7 cellular contexts compared by ENCODE assay signal in the genomic region with DNA sequence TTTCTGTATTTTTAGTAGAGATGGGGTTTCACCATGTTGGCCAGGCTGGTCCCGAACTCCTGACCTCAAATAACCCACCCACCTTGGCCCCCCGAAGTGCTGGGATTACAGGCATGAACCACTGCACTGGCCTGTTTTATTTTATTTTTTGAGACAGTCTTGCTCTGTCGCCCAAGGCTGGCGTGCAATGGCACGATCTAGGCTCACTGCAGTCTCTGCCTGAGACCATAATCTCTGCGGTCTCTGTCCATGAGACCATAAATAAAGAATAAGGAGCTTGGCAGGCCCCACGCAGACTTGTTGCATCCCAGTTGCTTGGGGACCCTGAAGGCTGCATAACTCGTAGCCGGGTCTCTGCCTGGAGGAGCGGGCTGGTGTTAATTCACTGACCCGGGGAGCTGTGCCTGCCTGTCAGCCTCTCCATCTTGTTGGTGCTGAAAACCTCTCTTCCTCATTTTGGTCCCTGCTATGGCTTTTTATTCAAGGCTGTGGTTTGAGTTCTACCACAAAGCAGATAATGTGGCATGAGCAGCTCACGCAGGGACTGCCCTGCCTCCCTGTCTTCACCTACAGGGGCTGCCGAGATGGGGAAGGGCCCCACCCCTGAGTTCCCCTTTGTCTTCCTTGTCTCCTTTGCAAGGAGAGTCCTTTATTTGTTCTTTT.
DNase-seq lines count a peak whose midpoint lies in the region; ATAC-seq and TF ChIP-seq lines count a peak whose summit lies in the region.

No MANE protein-coding gene starts in this region.

- intact Hi-C loops in left ventricle myocardium superior (cut with micrococcal nuclease), result no loop called here

- DNase-seq in NOMO-1 treated with DMSO at 0.1 percent for 48 hours (lab: John Stamatoyannopoulos, UW; ENCODE audit: unreplicated experiment) (peak; percentile 92), left ventricle myocardium superior (no peak), HPDE6-E6E7 (ENCODE audit: extremely low spot score) (no peak)

- no peaks in the 10 kb centered on the region for H3K9me2 ChIP-seq in neural cell (ENCODE audit: insufficient read depth, low read length)

- TF ChIP-seq EP300 in neural cell (conservative IDR thresholded peaks at IDR 0.05; ENCODE audit: poor library complexity, severe bottlenecking), result no peak

- ATAC-seq in GM19023 (IDR thresholded peaks at IDR 0.05; ENCODE audit: unreplicated experiment) (peak; percentile 67), HG02798 (IDR thresholded peaks at IDR 0.05; ENCODE audit: poor library complexity, unreplicated experiment) (peak; percentile 81), left ventricle myocardium superior (no peak), HG03095 (IDR thresholded peaks at IDR 0.05; ENCODE audit: unreplicated experiment) (no peak)

- H3K4me2 ChIP-seq in neural cell (ENCODE audit: low read length), result peak overlapping the region; percentile 14

- no peaks in the 10 kb centered on the region for H3F3A ChIP-seq in neural cell (ENCODE audit: insufficient read depth, low read length, poor library complexity, severe bottlenecking)

- H2AFZ ChIP-seq in neural cell (ENCODE audit: low read depth, low read length), result no peak overlapping the region

- no peaks in the 10 kb centered on the region for H3K27me3 ChIP-seq in neural cell (ENCODE audit: insufficient read depth, low read depth, low read length)

- no peak for TF ChIP-seq RAD21 in neural cell (conservative IDR thresholded peaks at IDR 0.05)

- H3K27ac ChIP-seq in neural cell (ENCODE audit: low read length), result peak overlapping the region; percentile 21

- H3K79me2 ChIP-seq in neural cell (replicated peaks; ENCODE audit: insufficient read depth, low read length), result peaks cover 68% of the 10 kb centered on the region

- no peaks in the 10 kb centered on the region for H4K20me1 ChIP-seq in neural cell (ENCODE audit: insufficient read depth)

- no peaks in the 10 kb centered on the region for H3K36me3 ChIP-seq in neural cell (ENCODE audit: insufficient read depth, low read length)

- H3K4me3 ChIP-seq in neural cell (ENCODE audit: low read length), result no peak overlapping the region

- H3K9me3 ChIP-seq in neural cell (ENCODE audit: low read length), result no peaks in the 10 kb centered on the region

- H3K9ac ChIP-seq in neural cell (ENCODE audit: low read length), result peak overlapping the region; percentile 17

- TF ChIP-seq CTCF in neural cell (IDR thresholded peaks at IDR 0.05; ENCODE audit: poor library complexity, severe bottlenecking), result no peak

TF ChIP-seq in neural cell, 6 proteins besides CTCF, POLR2A, EP300 and RAD21:
- TF ChIP-seq, protein P1, sequence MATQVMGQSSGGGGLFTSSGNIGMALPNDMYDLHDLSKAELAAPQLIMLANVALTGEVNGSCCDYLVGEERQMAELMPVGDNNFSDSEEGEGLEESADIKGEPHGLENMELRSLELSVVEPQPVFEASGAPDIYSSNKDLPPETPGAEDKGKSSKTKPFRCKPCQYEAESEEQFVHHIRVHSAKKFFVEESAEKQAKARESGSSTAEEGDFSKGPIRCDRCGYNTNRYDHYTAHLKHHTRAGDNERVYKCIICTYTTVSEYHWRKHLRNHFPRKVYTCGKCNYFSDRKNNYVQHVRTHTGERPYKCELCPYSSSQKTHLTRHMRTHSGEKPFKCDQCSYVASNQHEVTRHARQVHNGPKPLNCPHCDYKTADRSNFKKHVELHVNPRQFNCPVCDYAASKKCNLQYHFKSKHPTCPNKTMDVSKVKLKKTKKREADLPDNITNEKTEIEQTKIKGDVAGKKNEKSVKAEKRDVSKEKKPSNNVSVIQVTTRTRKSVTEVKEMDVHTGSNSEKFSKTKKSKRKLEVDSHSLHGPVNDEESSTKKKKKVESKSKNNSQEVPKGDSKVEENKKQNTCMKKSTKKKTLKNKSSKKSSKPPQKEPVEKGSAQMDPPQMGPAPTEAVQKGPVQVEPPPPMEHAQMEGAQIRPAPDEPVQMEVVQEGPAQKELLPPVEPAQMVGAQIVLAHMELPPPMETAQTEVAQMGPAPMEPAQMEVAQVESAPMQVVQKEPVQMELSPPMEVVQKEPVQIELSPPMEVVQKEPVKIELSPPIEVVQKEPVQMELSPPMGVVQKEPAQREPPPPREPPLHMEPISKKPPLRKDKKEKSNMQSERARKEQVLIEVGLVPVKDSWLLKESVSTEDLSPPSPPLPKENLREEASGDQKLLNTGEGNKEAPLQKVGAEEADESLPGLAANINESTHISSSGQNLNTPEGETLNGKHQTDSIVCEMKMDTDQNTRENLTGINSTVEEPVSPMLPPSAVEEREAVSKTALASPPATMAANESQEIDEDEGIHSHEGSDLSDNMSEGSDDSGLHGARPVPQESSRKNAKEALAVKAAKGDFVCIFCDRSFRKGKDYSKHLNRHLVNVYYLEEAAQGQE (IDR thresholded peaks at IDR 0.05; ENCODE audit: borderline replicate concordance), result no peak
- TF ChIP-seq MXI1 (conservative IDR thresholded peaks at IDR 0.05; ENCODE audit: poor library complexity, severe bottlenecking) (no peak), POLR2AphosphoS5 (IDR thresholded peaks at IDR 0.05) (no peak), SMC3 (conservative IDR thresholded peaks at IDR 0.05; ENCODE audit: poor library complexity) (no peak), TAF1 (IDR thresholded peaks at IDR 0.05; ENCODE audit: low read depth) (no peak), EZH2 (IDR thresholded peaks at IDR 0.05; ENCODE audit: borderline replicate concordance, insufficient read depth, low read length, poor library complexity, severe bottlenecking) (no peak)

Comparison
In these comparisons a context has a peak if more than half of its experiments do, and no peak if none do; other contexts are left out.
1. ATAC-seq: peak in GM19023 (single experiment) and HG02798 (single experiment); none in left ventricle myocardium superior (single experiment) and HG03095 (single experiment).